ENCODE assay signal across 1 cellular context in the genomic region with DNA sequence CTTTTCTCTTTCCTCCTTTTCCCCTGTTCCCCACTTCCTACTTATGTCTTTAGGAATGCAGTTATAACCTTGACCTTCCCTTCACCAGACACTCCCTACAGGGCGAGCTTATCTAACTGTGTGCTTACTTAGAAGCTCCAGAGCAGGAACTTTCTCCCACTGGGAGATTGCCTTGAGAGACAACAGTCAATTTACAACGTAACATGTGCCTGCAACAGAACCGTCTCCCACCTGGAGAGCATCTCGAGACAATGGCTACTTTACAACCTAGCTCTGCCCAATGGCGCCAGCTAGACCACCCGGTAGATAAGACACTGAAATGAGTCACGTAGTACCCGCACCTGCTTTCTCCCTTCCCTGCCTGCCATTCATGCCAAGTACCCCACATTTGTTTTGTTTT.
TF ChIP-seq lines count a peak whose summit lies in the region.

No MANE protein-coding gene starts in this region.

TF ChIP-seq in H1, 55 proteins besides CTCF, POLR2A, EP300 and RAD21:
- TF ChIP-seq KDM4A (IDR thresholded peaks at IDR 0.05; ENCODE audit: low read depth, low read length, severe bottlenecking) = no peak
- no peak for TF ChIP-seq HDAC2 (IDR thresholded peaks at IDR 0.05; ENCODE audit: borderline replicate concordance in 1 of 2, low read depth in 2 of 2, low read length in 2 of 2)
- TF ChIP-seq, protein P1, sequence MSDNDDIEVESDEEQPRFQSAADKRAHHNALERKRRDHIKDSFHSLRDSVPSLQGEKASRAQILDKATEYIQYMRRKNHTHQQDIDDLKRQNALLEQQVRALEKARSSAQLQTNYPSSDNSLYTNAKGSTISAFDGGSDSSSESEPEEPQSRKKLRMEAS (IDR thresholded peaks at IDR 0.05) = peak; percentile 48; the same call in 1 of the 2 replicates
- peak; percentile 47; the same call in 1 of the 2 replicates for TF ChIP-seq YY1 (IDR thresholded peaks at IDR 0.05; ENCODE audit: low read depth, low read length)
